In genomic region chr2:85561280-85562212, GRCh38 we compare ENCODE assay signal across 8 cellular contexts. TPM values are rescaled to one million over a fixed set of nuclear protein-coding genes. Genes with fewer than 3 reads are reported as not detected.
A peak's percentile ranks its signal among the peaks of the same experiment; 100 is the strongest.
DNase-seq lines count a peak whose midpoint lies in the region; ATAC-seq, FAIRE-seq and TF ChIP-seq lines count a peak whose summit lies in the region.

Gene GGCX (minus strand): TSS chr2:85561493. CDS start chr2:85561428, 65 bp downstream.

- 0 out of 2 replicates have a peak, but pooled peaks cover 5% of the 10 kb centered on the region for H3F3A ChIP-seq in SU-DHL-6 (ENCODE audit: insufficient read depth)

- H3K4me1 ChIP-seq in pancreas (peaks cover 0 to 15% (median 9%) of the 10 kb centered on the region in 3 donors), thyroid gland (peaks cover 5 to 17% of the 10 kb centered on the region in 2 donors)

- TF ChIP-seq POLR2A in thyroid gland (IDR thresholded peaks at IDR 0.05) = peak in 1 of 2 donors; percentile 87

- H3K9me2 ChIP-seq in SU-DHL-6 (replicated peaks; ENCODE audit: insufficient read depth, low read length) = no peaks in the 10 kb centered on the region

- no peaks in the 10 kb centered on the region for H3K27me3 Mint-ChIP-seq in activated naive CD8-positive, alpha-beta T cell treated with anti-CD3 and anti-CD28 coated beads for 36 hours

- FAIRE-seq in pancreas (lab: Jason Lieb, UNC) = no peak

- peak within 1 kb of the TSS; percentile 83 for H2AFZ ChIP-seq in SU-DHL-6 (ENCODE audit: low read depth, low read length, severe bottlenecking)

- WGBS in pancreas, 2 donors = 2 to 3% methylated on average over 63 to 64 of the region's 64 CpGs
- WGBS in thyroid gland, 2 donors = 6 to 8% methylated on average over 32 to 37 of the region's 64 CpGs

- peaks cover 2% of the 10 kb centered on the region for H3K36me3 Mint-ChIP-seq in activated naive CD8-positive, alpha-beta T cell treated with anti-CD3 and anti-CD28 coated beads for 36 hours

- peaks cover 25% of the 10 kb centered on the region for H3K79me2 ChIP-seq in SU-DHL-6 (ENCODE audit: insufficient read depth, low read length)

- H3K9me3 ChIP-seq in SU-DHL-6 (ENCODE audit: insufficient read depth, low read length) (no peaks in the 10 kb centered on the region), pancreas (no peaks in the 10 kb centered on the region), thyroid gland (no peaks in the 10 kb centered on the region)

- no peaks in the 10 kb centered on the region for H4K20me1 ChIP-seq in SU-DHL-6 (ENCODE audit: low read depth, low read length)

- H3K4me2 ChIP-seq in SU-DHL-6 (ENCODE audit: low read depth, low read length, poor library complexity, severe bottlenecking) = peak within 1 kb of the TSS; percentile 87

- intact Hi-C loops in Right ventricle myocardium inferior (cut with DNase I) = loop anchor here (5.0 kb wide), 1 partner anchor 36 kb away; the partner anchor contains the start of gene RNF181
- intact Hi-C loops in pancreas (cut with DNase I) = no loop called here
- intact Hi-C loops in thyroid gland (cut with DNase I) = no loop called here

- H3K27me3 ChIP-seq in SU-DHL-6 (ENCODE audit: low read length) (no peaks in the 10 kb centered on the region), pancreas (no peaks in the 10 kb centered on the region), thyroid gland (no peaks in the 10 kb centered on the region)

- H3K36me3 ChIP-seq in SU-DHL-6 (ENCODE audit: low read length) = no peaks in the 10 kb centered on the region; the same call in 1 of the 2 replicates
- no peaks in the 10 kb centered on the region for H3K36me3 ChIP-seq in pancreas
- no peaks in the 10 kb centered on the region for H3K36me3 ChIP-seq in thyroid gland

- H3K9me3 Mint-ChIP-seq in activated naive CD8-positive, alpha-beta T cell treated with anti-CD3 and anti-CD28 coated beads for 36 hours = no peaks in the 10 kb centered on the region

- DNase-seq in GM12864 (ENCODE audit: low read depth) (peak; percentile 83), NCI-H1417 (lab: John Stamatoyannopoulos, UW) (peak; percentile 89 to 94 (median 93)), Right ventricle myocardium inferior (ENCODE audit: missing footprints) (peak; percentile 99), pancreas (peak; percentile 95 to 98 (median 96)), thyroid gland (peak; percentile 96 to 97)
- peak; percentile 93 for DNase-seq in activated naive CD8-positive, alpha-beta T cell treated with anti-CD3 and anti-CD28 coated beads for 36 hours

- peaks cover 40% of the 10 kb centered on the region for H3K4me1 Mint-ChIP-seq in activated naive CD8-positive, alpha-beta T cell treated with anti-CD3 and anti-CD28 coated beads for 36 hours

- peak; percentile 93 for ATAC-seq in HG02678 (IDR thresholded peaks at IDR 0.05; ENCODE audit: unreplicated experiment)
- peak; percentile 93 for ATAC-seq in Right ventricle myocardium inferior
- ATAC-seq in pancreas = peak; percentile 96 to 98 (median 96)

- H3K4me3 ChIP-seq in GM12864 (ENCODE audit: low read depth, low read length) (peak within 1 kb of the TSS; percentile 64), SU-DHL-6 (ENCODE audit: insufficient read depth, low read length, poor library complexity, severe bottlenecking) (peak within 1 kb of the TSS; percentile 74), pancreas (peak within 1 kb of the TSS; percentile 45 to 86 (median 76)), thyroid gland (replicated peaks in 1 of 3) (peak within 1 kb of the TSS; percentile 75 to 87 (median 80))

- peak within 1 kb of the TSS; percentile 69 for H3K9ac ChIP-seq in SU-DHL-6 (ENCODE audit: low read length)

- peak within 1 kb of the TSS; percentile 95 for H3K27ac Mint-ChIP-seq in activated naive CD8-positive, alpha-beta T cell treated with anti-CD3 and anti-CD28 coated beads for 36 hours

- H3K4me3 Mint-ChIP-seq in activated naive CD8-positive, alpha-beta T cell treated with anti-CD3 and anti-CD28 coated beads for 36 hours = peak within 1 kb of the TSS; percentile 98

- TF ChIP-seq CTCF in GM12864 (IDR thresholded peaks at IDR 0.05; ENCODE audit: low read depth, low read length, missing control alignments) (no peak), SU-DHL-6 (IDR thresholded peaks at IDR 0.05; ENCODE audit: insufficient read depth, low read length, poor library complexity, severe bottlenecking) (no peak), pancreas (IDR thresholded peaks at IDR 0.05) (no peak), thyroid gland (IDR thresholded peaks at IDR 0.05) (peak in 2 of 6 experiments; percentile 16 to 35)

- H3K27ac ChIP-seq in SU-DHL-6 (ENCODE audit: low read depth, low read length) (peak within 1 kb of the TSS; percentile 58), pancreas (peak within 1 kb of the TSS; percentile 80 to 87 (median 84)), thyroid gland (peak within 1 kb of the TSS; percentile 62 to 94 (median 79))

RNA-seq across cellular contexts. Expression of gene GGCX, which starts in this region (rescaled TPM):
- total RNA-seq in activated naive CD8-positive, alpha-beta T cell treated with anti-CD3 and anti-CD28 coated beads for 36 hours = 10 to 100 TPM; 19.6 to 19.9 TPM
- total RNA-seq in Right ventricle myocardium inferior = 26.9 TPM
- total RNA-seq in pancreas = 10 to 100 TPM; 21.7 to 43.4 (median 31.0) TPM
- 10 to 100 TPM; 15.7 to 16.2 TPM for polyA plus RNA-seq in pancreas
- 10 to 100 TPM; 39.5 to 81.9 (median 51.6) TPM for total RNA-seq in thyroid gland

Comparison
In these comparisons a context has a peak if more than half of its experiments do, and no peak if none do; other contexts are left out.
1. Peak in every context shown above with its lines: DNase-seq, ATAC-seq, H3K4me3 ChIP-seq and H3K27ac ChIP-seq.